24 cellular contexts compared by ENCODE assay signal in genomic region chr13:71149498-71150363, GRCh38.
DNase-seq lines count a peak whose midpoint lies in the region; ATAC-seq, FAIRE-seq and TF ChIP-seq lines count a peak whose summit lies in the region.
"Had no signal": no experiment of that assay in that cellular context is flagged by ENCODE, and none has a peak within 500 bp of the region (broad histone marks: within the 10 kb centered on the region; RNA-seq: fewer than 3 reads in every experiment).

No MANE protein-coding gene starts in this region.

- 13 to 14% methylated on average over 10 of the region's 10 CpGs for WGBS in pancreas, 2 donors

- TF ChIP-seq POLR2A in GM12892 (IDR thresholded peaks at IDR 0.05; ENCODE audit: low read depth, low read length), result no peak

- H3K27me3 ChIP-seq in pancreas, result no peaks in the 10 kb centered on the region
- H3K27me3 ChIP-seq in colonic mucosa, result no peaks in the 10 kb centered on the region
- H3K27me3 ChIP-seq: gastroesophageal sphincter, spleen, upper lobe of right lung had no signal

- FAIRE-seq in pancreas (lab: Jason Lieb, UNC) (no peak), GM12892 (lab: Jason Lieb, UNC) (no peak)
- FAIRE-seq: astrocyte, GM18507, keratinocyte, TTC549 had no signal

- DNase-seq in NCI-H1092 (lab: John Stamatoyannopoulos, UW) (peak; percentile 98), NCI-H2107 (lab: John Stamatoyannopoulos, UW) (peak; percentile 55), NCI-H774 (lab: John Stamatoyannopoulos, UW) (peak; percentile 31), pancreas (peak; percentile 57 to 76 (median 68)), GM12892 (ENCODE audit: insufficient read length) (no peak), KG1 (lab: John Stamatoyannopoulos, UW) (no peak), Ammon's horn (ENCODE audit: low spot score) (no peak), colonic mucosa (no peak)
- DNase-seq: activated CD4-positive, alpha-beta T cell treated with anti-CD3 and anti-CD28 coated beads for 36 hours; CD4-positive, alpha-beta memory T cell; cerebellar nuclear complex; effector CD8-positive, alpha-beta T cell; NCI-H187 treated with DMSO at 0.1 percent for 48 hours; spleen; upper lobe of right lung had no signal

- H3K9me3 ChIP-seq in pancreas (no peaks in the 10 kb centered on the region), colonic mucosa (no peaks in the 10 kb centered on the region)
- H3K9me3 ChIP-seq: gastroesophageal sphincter, upper lobe of right lung had no signal

- no peak overlapping the region for H3K9ac ChIP-seq in colonic mucosa (ENCODE audit: low read depth in 2 of 2, low read length in 2 of 2)

- TF ChIP-seq CTCF in pancreas (IDR thresholded peaks at IDR 0.05) (no peak), colonic mucosa (IDR thresholded peaks at IDR 0.05) (no peak)

- H3K36me3 ChIP-seq in pancreas (no peaks in the 10 kb centered on the region), colonic mucosa (no peaks in the 10 kb centered on the region)
- H3K36me3 ChIP-seq: gastroesophageal sphincter, spleen, upper lobe of right lung had no signal

- intact Hi-C loops in pancreas (cut with DNase I), result no loop called here
- intact Hi-C loops in colonic mucosa (cut with DNase I), result no loop called here

- ATAC-seq in pancreas, result peak; percentile 89 to 98 (median 92)
- ATAC-seq: activated CD4-positive, alpha-beta T cell treated with anti-CD3 and anti-CD28 coated beads for 36 hours; activated naive CD4-positive, alpha-beta T cell treated with anti-CD3 and anti-CD28 coated beads, Interleukin-2, amount 50 U/mL, for 72 hours; esophagus mucosa; gastroesophageal sphincter; Right ventricle myocardium inferior; upper lobe of right lung had no signal

- H3K27ac ChIP-seq in pancreas (no peak overlapping the region), colonic mucosa (no peak overlapping the region)
- H3K27ac ChIP-seq: gastroesophageal sphincter, spleen, upper lobe of right lung had no signal

- H3K4me3 ChIP-seq in pancreas, result peak overlapping the region in 1 of 4 donors; percentile 9
- no peak overlapping the region for H3K4me3 ChIP-seq in colonic mucosa
- H3K4me3 ChIP-seq: gastroesophageal sphincter, lung, spleen, upper lobe of right lung had no signal

- peaks cover 0 to 5% (median 0%) of the 10 kb centered on the region in 3 donors for H3K4me1 ChIP-seq in pancreas
- no peaks in the 10 kb centered on the region for H3K4me1 ChIP-seq in colonic mucosa
- H3K4me1 ChIP-seq: gastroesophageal sphincter, spleen, upper lobe of right lung had no signal

Comparison
In these comparisons a context has a peak if more than half of its experiments do, and no peak if none do; other contexts are left out.
1. DNase-seq: peak in NCI-H1092 (single experiment), NCI-H2107 (single experiment), NCI-H774 (single experiment) and pancreas (6 of 6); none in GM12892 (single experiment), KG1 (single experiment), Ammon's horn (single experiment) and colonic mucosa (single experiment).